In the genomic region with DNA sequence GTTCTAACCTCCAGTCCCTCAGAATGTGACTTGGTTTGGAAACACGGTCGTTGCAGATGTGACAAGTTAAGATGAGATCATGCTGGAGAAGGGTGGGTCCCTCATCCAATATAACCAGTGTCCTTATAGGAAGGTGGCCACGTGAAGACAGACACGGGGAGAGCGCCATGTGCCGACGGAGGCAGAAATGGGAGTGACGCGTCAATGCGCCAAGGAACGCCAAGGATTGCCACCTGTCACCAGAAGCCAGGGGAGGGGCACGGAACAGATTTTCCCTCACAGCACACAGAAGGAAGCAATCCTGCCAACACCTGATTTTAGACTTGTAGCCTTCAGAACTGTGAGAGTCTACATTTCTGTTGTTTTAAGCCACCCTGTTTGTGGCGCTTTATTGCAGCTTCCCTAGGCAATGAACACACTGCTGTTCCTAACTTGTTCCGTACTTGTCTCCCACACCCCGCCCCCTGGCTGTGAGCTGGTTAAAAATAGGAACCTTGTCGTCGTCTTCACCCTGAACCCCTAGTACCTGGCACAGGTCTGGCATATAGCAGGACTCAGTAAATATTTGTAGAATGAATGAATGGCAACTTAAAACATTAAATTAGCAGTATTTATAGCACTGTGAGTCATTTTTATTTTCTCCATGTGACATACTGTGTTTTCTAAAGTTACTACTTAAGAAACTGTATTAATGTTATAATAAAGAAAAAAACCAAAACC, we compare ENCODE assay signal across 1 cellular context.
TF ChIP-seq lines count a peak whose summit lies in the region.

No MANE protein-coding gene starts in this region.

TF ChIP-seq in HepG2, 621 proteins besides CTCF, POLR2A, EP300 and RAD21 (continued from another document):
- no peak for TF ChIP-seq NPAS2 (CRISPR knock-in tag; IDR thresholded peaks at IDR 0.05; ENCODE audit: borderline replicate concordance)
- TF ChIP-seq ZNF10 (CRISPR knock-in tag; IDR thresholded peaks at IDR 0.05; ENCODE audit: borderline replicate concordance, low read depth) = no peak
- TF ChIP-seq ZNF7 (CRISPR knock-in tag; IDR thresholded peaks at IDR 0.05) = no peak
